In the genomic region with DNA sequence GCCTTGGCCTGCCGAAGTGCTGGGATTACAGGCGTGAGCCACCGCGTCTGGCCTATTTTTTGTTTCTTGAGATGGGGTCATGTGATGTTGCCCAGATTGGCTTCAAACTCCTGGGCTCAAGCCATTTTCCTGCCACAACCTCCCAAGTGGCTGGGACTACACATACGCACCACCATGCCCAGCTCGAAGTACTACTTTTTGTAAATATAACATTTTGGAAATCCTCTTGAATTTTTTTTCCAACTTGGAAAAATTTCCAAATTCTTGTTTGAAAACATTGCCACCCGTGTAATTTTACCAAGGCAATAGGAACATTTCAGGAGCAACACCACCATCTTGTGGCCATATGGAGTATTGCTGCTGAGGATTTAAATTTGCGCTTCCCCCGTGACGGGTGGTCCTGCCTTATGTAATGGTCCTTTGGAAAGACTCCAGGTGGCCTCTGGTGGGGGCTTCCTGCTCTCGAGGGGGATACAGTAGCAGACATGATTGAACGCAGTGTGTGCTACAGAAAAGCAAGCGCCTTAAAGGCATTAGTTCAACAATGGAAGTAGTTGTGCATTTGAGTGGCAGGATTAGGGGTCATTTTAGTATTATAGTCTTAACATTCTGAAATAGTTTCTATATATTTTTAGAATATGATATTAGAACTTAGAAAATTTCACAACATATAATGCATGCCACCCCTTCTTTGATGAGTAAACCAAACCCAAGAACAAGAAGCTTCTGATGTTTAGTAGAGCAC, we compare ENCODE assay signal across 8 cellular contexts. TPM values are rescaled to one million over a fixed set of nuclear protein-coding genes. Genes with fewer than 3 reads are reported as not detected.
A peak's percentile ranks its signal among the peaks of the same experiment; 100 is the strongest.
DNase-seq lines count a peak whose midpoint lies in the region; ATAC-seq, FAIRE-seq and TF ChIP-seq lines count a peak whose summit lies in the region.

No MANE protein-coding gene starts in this region.

- TF ChIP-seq CTCF in OCI-LY7 (conservative IDR thresholded peaks at IDR 0.05; ENCODE audit: low read length) (peak; percentile 95), thoracic aorta (IDR thresholded peaks at IDR 0.05) (peak; percentile 92)

- no peaks in the 10 kb centered on the region for H3K79me2 ChIP-seq in OCI-LY7 (ENCODE audit: insufficient read depth, low read depth, low read length)

- H3K27me3 ChIP-seq in thoracic aorta (replicated peaks; ENCODE audit: insufficient read depth): no peaks in the 10 kb centered on the region

- no TSS peak for BruUV-seq in OCI-LY7 (replicated peaks; lab: Mats Ljungman, UMichigan)

- H3K4me3 Mint-ChIP-seq in natural killer cell treated with Interleukin-12 subunit alpha and Interleukin-12 subunit beta and Interleukin-15 and Interleukin-18, amount 100 ng/mL, for 72 hours: no peak overlapping the region

- no peak overlapping the region for H3K4me2 ChIP-seq in OCI-LY7 (ENCODE audit: low read length)

- TF ChIP-seq POLR2A in H54 (IDR thresholded peaks at IDR 0.05; ENCODE audit: low read depth, low read length): no peak

- H3K9me3 Mint-ChIP-seq in natural killer cell treated with Interleukin-12 subunit alpha and Interleukin-12 subunit beta and Interleukin-15 and Interleukin-18, amount 100 ng/mL, for 72 hours: no peaks in the 10 kb centered on the region

- POLR2A ChIA-PET in OCI-LY7 (lab: Charles Lee): interaction anchor here (0.7 kb wide), 1 partner anchor 94 kb away, joined by 3 read pairs; no protein-coding TSS in a partner anchor

- DNase-seq in Ammon's horn (ENCODE audit: low spot score): peak; percentile 74
- DNase-seq in H54 (ENCODE audit: insufficient read length, low spot score): peak; percentile 41
- peak; percentile 71 for DNase-seq in OCI-LY7 (ENCODE audit: low spot score)
- DNase-seq in activated T-cell treated with anti-CD3 and anti-CD28 coated beads, Interleukin-2, amount 50 U/mL, for 1 hour: peak; percentile 58
- DNase-seq in natural killer cell treated with Interleukin-12 subunit alpha and Interleukin-12 subunit beta and Interleukin-15 and Interleukin-18, amount 100 ng/mL, for 72 hours (ENCODE audit: low spot score): no peak
- no peak for DNase-seq in thoracic aorta (ENCODE audit: low spot score)

- peak; percentile 68 for FAIRE-seq in H54 (lab: Jason Lieb, UNC)

- no peaks in the 10 kb centered on the region for H3K9me2 ChIP-seq in OCI-LY7 (ENCODE audit: insufficient read depth, low read length)

- H3K4me1 Mint-ChIP-seq in natural killer cell treated with Interleukin-12 subunit alpha and Interleukin-12 subunit beta and Interleukin-15 and Interleukin-18, amount 100 ng/mL, for 72 hours (ENCODE audit: low read depth in 2 of 2): peaks cover 5 to 10% of the 10 kb centered on the region in 2 donors

- H3K4me1 ChIP-seq in OCI-LY7 (ENCODE audit: insufficient read depth, low read length, poor library complexity, severe bottlenecking): no peaks in the 10 kb centered on the region
- peaks cover 0 to 6% of the 10 kb centered on the region in 2 donors for H3K4me1 ChIP-seq in thoracic aorta (ENCODE audit: control insufficient read depth in 1 of 2, low read depth in 2 of 2)

- H3K4me3 ChIP-seq in OCI-LY7 (ENCODE audit: low read depth, low read length, poor library complexity, severe bottlenecking) (no peak overlapping the region), thoracic aorta (peak overlapping the region; percentile 14)

- ATAC-seq in esophagus mucosa (peak; percentile 31), thoracic aorta (ENCODE audit: insufficient number of reproducible peaks, low FRiP score, low read depth) (peak; percentile 85), HG02884 (IDR thresholded peaks at IDR 0.05; ENCODE audit: unreplicated experiment) (no peak)
- peak; percentile 62 to 66 for ATAC-seq in natural killer cell treated with Interleukin-12 subunit alpha and Interleukin-12 subunit beta and Interleukin-15 and Interleukin-18, amount 100 ng/mL, for 72 hours

- H3K27ac ChIP-seq in OCI-LY7 (ENCODE audit: low read depth, low read length, poor library complexity, severe bottlenecking) (no peak overlapping the region), thoracic aorta (peak overlapping the region; percentile 66 to 82)

- H3K36me3 ChIP-seq in OCI-LY7 (ENCODE audit: insufficient read depth, low read length) (peaks cover 10% of the 10 kb centered on the region; the same call in 1 of the 2 replicates), thoracic aorta (peaks cover 17% of the 10 kb centered on the region)

- peak overlapping the region in 1 of 2 donors; percentile 27 for H3K27ac Mint-ChIP-seq in natural killer cell treated with Interleukin-12 subunit alpha and Interleukin-12 subunit beta and Interleukin-15 and Interleukin-18, amount 100 ng/mL, for 72 hours

- H3K27me3 Mint-ChIP-seq in natural killer cell treated with Interleukin-12 subunit alpha and Interleukin-12 subunit beta and Interleukin-15 and Interleukin-18, amount 100 ng/mL, for 72 hours: no peaks in the 10 kb centered on the region

- CTCF ChIA-PET in OCI-LY7 (lab: Charles Lee; ENCODE audit: unreplicated experiment): interaction anchor here (0.5 kb wide), 1 partner anchor 84 kb away, joined by 3 read pairs; no protein-coding TSS in a partner anchor

- H2AFZ ChIP-seq in OCI-LY7 (ENCODE audit: low read length): no peak overlapping the region

- intact Hi-C loops in OCI-LY7 (cut with micrococcal nuclease; ENCODE audit: unreplicated experiment): loop anchor here (2.0 kb wide), 2 partner anchors 51 to 81 kb away; no protein-coding TSS in a partner anchor

- H3K9me3 ChIP-seq in OCI-LY7 (ENCODE audit: low read length) (no peaks in the 10 kb centered on the region), thoracic aorta (no peaks in the 10 kb centered on the region)

- H4K20me1 ChIP-seq in OCI-LY7 (ENCODE audit: insufficient read depth, low read length): no peaks in the 10 kb centered on the region

- H3K36me3 Mint-ChIP-seq in natural killer cell treated with Interleukin-12 subunit alpha and Interleukin-12 subunit beta and Interleukin-15 and Interleukin-18, amount 100 ng/mL, for 72 hours: no peaks in the 10 kb centered on the region

RNA-seq across cellular contexts. Expression of a gene that starts 8.0 kb away (rescaled TPM):
- 25.3 and 26.1 TPM in 2 replicates for total RNA-seq in OCI-LY7 (2014; rRNA removed; shearing (Covaris generic))
- 61.9 and 63.9 TPM in 2 replicates for total RNA-seq in OCI-LY7 (2022)
- 16.4 TPM for total RNA-seq in esophagus mucosa
- 10 to 100 TPM; 66.6 to 85.7 TPM for total RNA-seq in natural killer cell treated with Interleukin-12 subunit alpha and Interleukin-12 subunit beta and Interleukin-15 and Interleukin-18, amount 100 ng/mL, for 72 hours
- total RNA-seq in thoracic aorta: 10 to 100 TPM; 65.6 to 72.8 TPM

RNA-seq across cellular contexts. Expression of a gene that starts 36.7 kb away (rescaled TPM):
- 38.7 and 44.9 TPM in 2 replicates for total RNA-seq in OCI-LY7 (2014; rRNA removed; shearing (Covaris generic))
- total RNA-seq in OCI-LY7 (2022): 22.3 and 23.9 TPM in 2 replicates
- 19.5 TPM for total RNA-seq in esophagus mucosa
- total RNA-seq in natural killer cell treated with Interleukin-12 subunit alpha and Interleukin-12 subunit beta and Interleukin-15 and Interleukin-18, amount 100 ng/mL, for 72 hours: 10 to 100 TPM; 21.5 to 24.7 TPM
- 10 to 100 TPM; 52.2 to 53.2 TPM for total RNA-seq in thoracic aorta

RNA-seq across cellular contexts. Expression of a gene that starts 44.4 kb away (rescaled TPM):
- 0.09 and 0.28 TPM in 2 replicates for total RNA-seq in OCI-LY7 (2014; rRNA removed; shearing (Covaris generic))
- total RNA-seq in OCI-LY7 (2022) (0.31 TPM in 1 of 2 replicates, not detected in the other), esophagus mucosa (1.3 TPM), thoracic aorta (not detected)
- not detected for total RNA-seq in natural killer cell treated with Interleukin-12 subunit alpha and Interleukin-12 subunit beta and Interleukin-15 and Interleukin-18, amount 100 ng/mL, for 72 hours

RNA-seq across cellular contexts. Expression of a gene that starts 49.5 kb away (rescaled TPM):
- 38.1 and 49.1 TPM in 2 replicates for total RNA-seq in OCI-LY7 (2014; rRNA removed; shearing (Covaris generic))
- total RNA-seq in OCI-LY7 (2022): 59.7 and 67.4 TPM in 2 replicates
- 11.1 TPM for total RNA-seq in esophagus mucosa
- 10 to 100 TPM; 19.7 to 39.1 TPM for total RNA-seq in natural killer cell treated with Interleukin-12 subunit alpha and Interleukin-12 subunit beta and Interleukin-15 and Interleukin-18, amount 100 ng/mL, for 72 hours
- 1 to 10 TPM; 3.1 to 5.8 TPM for total RNA-seq in thoracic aorta

Comparison
In these comparisons a context has a peak if more than half of its experiments do, and no peak if none do; other contexts are left out.
1. DNase-seq: peak in Ammon's horn (single experiment), H54 (single experiment), OCI-LY7 (single experiment) and activated T-cell treated with anti-CD3 and anti-CD28 coated beads, Interleukin-2, amount 50 U/mL, for 1 hour (single experiment); none in natural killer cell treated with Interleukin-12 subunit alpha and Interleukin-12 subunit beta and Interleukin-15 and Interleukin-18, amount 100 ng/mL, for 72 hours (single experiment) and thoracic aorta (single experiment).